ENCODE assay signal across 14 cellular contexts in genomic region chr9:131117762-131118145, GRCh38. TPM values are rescaled to one million over a fixed set of nuclear protein-coding genes. Genes with fewer than 3 reads are reported as not detected.
"Had no signal": no experiment of that assay in that cellular context is flagged by ENCODE, and none has a peak within 500 bp of the region (broad histone marks: within the 10 kb centered on the region; RNA-seq: fewer than 3 reads in every experiment).

No MANE protein-coding gene starts in this region.

- H3K4me1 Mint-ChIP-seq: natural killer cell had no signal

- H3K9me3 Mint-ChIP-seq: natural killer cell had no signal

- H3K27ac ChIP-seq: RWPE1 had no signal

- H3K4me3 ChIP-seq: body of pancreas, esophagus squamous epithelium, tibial artery had no signal

- H3K27me3 Mint-ChIP-seq: progenitor cell of endocrine pancreas had no signal

- H3K9me3 ChIP-seq: body of pancreas, esophagus squamous epithelium, tibial artery had no signal

- H3K36me3 Mint-ChIP-seq: natural killer cell had no signal

- H3K4me1 ChIP-seq: body of pancreas had no signal

- H3K4me3 Mint-ChIP-seq: activated CD8-positive, alpha-beta T cell treated with anti-CD3 and anti-CD28 coated beads, Interleukin-2, amount 10 ng/mL, durations not matched to agents 7 days and 5 days; natural killer cell had no signal

- H3K27me3 ChIP-seq: body of pancreas, esophagus squamous epithelium, tibial artery had no signal

- ATAC-seq: activated CD8-positive, alpha-beta T cell treated with anti-CD3 and anti-CD28 coated beads, Interleukin-2, amount 10 ng/mL, durations not matched to agents 7 days and 5 days; natural killer cell had no signal

- DNase-seq: activated CD4-positive, alpha-beta T cell treated with anti-CD3 and anti-CD28 coated beads for 48 hours; activated CD8-positive, alpha-beta memory T cell treated with anti-CD3 and anti-CD28 coated beads, Interleukin-2, amount 50 U/mL, for 48 hours; activated CD8-positive, alpha-beta T cell treated with anti-CD3 and anti-CD28 coated beads, Interleukin-2, amount 10 ng/mL, durations not matched to agents 7 days and 5 days; activated naive CD4-positive, alpha-beta T cell treated with anti-CD3 and anti-CD28 coated beads, Interleukin-2, amount 50 U/mL, for 16 hours; body of pancreas; esophagus squamous epithelium; foreskin fibroblast; mammary epithelial cell; natural killer cell; stimulated activated CD4-positive, alpha-beta T cell treated with anti-CD3 and anti-CD28 coated beads, Interleukin-12 subunit alpha, Interleukin-12 subunit beta, amount 100 ng/mL, for 4 hours; stimulated activated naive CD4-positive, alpha-beta T cell treated with Interleukin-2 at 50 U/mL for 16 hours; tibial artery had no signal

- H3K27ac Mint-ChIP-seq: activated CD8-positive, alpha-beta T cell treated with anti-CD3 and anti-CD28 coated beads, Interleukin-2, amount 10 ng/mL, durations not matched to agents 7 days and 5 days; natural killer cell; progenitor cell of endocrine pancreas had no signal

RNA-seq across cellular contexts. Expression of gene AIF1L, which starts 21.4 kb away (rescaled TPM):
- total RNA-seq: natural killer cell had no signal
